ENCODE assay signal across 29 cellular contexts in genomic region chr12:113751513-113751912, GRCh38.
"Had no signal": no experiment of that assay in that cellular context is flagged by ENCODE, and none has a peak within 500 bp of the region (broad histone marks: within the 10 kb centered on the region; RNA-seq: fewer than 3 reads in every experiment).

No MANE protein-coding gene starts in this region.

- H3K27me3 ChIP-seq: colonic mucosa had no signal

- DNase-seq: colonic mucosa; cortex of kidney; dermis blood vessel endothelial cell; dorsolateral prefrontal cortex; effector CD4-positive, alpha-beta T cell; effector CD8-positive, alpha-beta T cell; effector memory CD4-positive, alpha-beta T cell; effector memory CD8-positive, alpha-beta T cell; endodermal cell; erythroblast; esophagus squamous epithelium; foreskin fibroblast; foreskin keratinocyte; foreskin melanocyte; gastrocnemius medialis; glutamatergic neuron; head of caudate nucleus; heart left ventricle; heart right ventricle had no signal

- H3K4me3 ChIP-seq: colonic mucosa, coronary artery, dorsolateral prefrontal cortex, esophagus muscularis mucosa, esophagus squamous epithelium, gastrocnemius medialis, gastroesophageal sphincter, heart left ventricle, heart right ventricle had no signal

- FAIRE-seq: colon, endometrium, endothelial cell of umbilical vein, frontal cortex had no signal

- H3K9me3 Mint-ChIP-seq: dendritic cell treated with granulocyte-macrophage colony-stimulating factor and Interleukin-4, amounts not matched to agents 40 ng/mL and 50 ng/mL, for 4 days; effector memory CD8-positive, alpha-beta T cell had no signal

- H3K27ac ChIP-seq: colonic mucosa, coronary artery, dorsolateral prefrontal cortex, epithelial cell of prostate, esophagus muscularis mucosa, esophagus squamous epithelium, foreskin keratinocyte, gastrocnemius medialis, gastroesophageal sphincter, heart left ventricle, heart right ventricle had no signal

- H3K9me3 ChIP-seq: colonic mucosa, esophagus squamous epithelium, gastrocnemius medialis, heart left ventricle had no signal

- H3K27ac Mint-ChIP-seq: dendritic cell treated with granulocyte-macrophage colony-stimulating factor and Interleukin-4, amounts not matched to agents 40 ng/mL and 50 ng/mL, for 4 days; effector memory CD8-positive, alpha-beta T cell; endodermal cell had no signal

- ATAC-seq: effector memory CD8-positive, alpha-beta T cell; esophagus mucosa; foreskin keratinocyte; gastrocnemius medialis; gastroesophageal sphincter; heart left ventricle; heart right ventricle had no signal

- H3K4me1 ChIP-seq: colonic mucosa, esophagus muscularis mucosa, esophagus squamous epithelium, foreskin keratinocyte, gastrocnemius medialis, gastroesophageal sphincter, heart left ventricle, heart right ventricle had no signal

- H3K36me3 ChIP-seq: colonic mucosa, esophagus muscularis mucosa, esophagus squamous epithelium, gastrocnemius medialis, gastroesophageal sphincter, heart left ventricle, heart right ventricle had no signal

- H3K4me1 Mint-ChIP-seq: endodermal cell had no signal

- H3K4me3 Mint-ChIP-seq: dendritic cell treated with granulocyte-macrophage colony-stimulating factor and Interleukin-4, amounts not matched to agents 40 ng/mL and 50 ng/mL, for 4 days; effector memory CD8-positive, alpha-beta T cell; endodermal cell had no signal
